30 cellular contexts compared by ENCODE assay signal in genomic region chr12:128537668-128538067, GRCh38.
"Had no signal": no experiment of that assay in that cellular context is flagged by ENCODE, and none has a peak within 500 bp of the region (broad histone marks: within the 10 kb centered on the region; RNA-seq: fewer than 3 reads in every experiment).

No MANE protein-coding gene starts in this region.

- H3K36me3 ChIP-seq: adrenal gland, ascending aorta, brain microvascular endothelial cell, breast epithelium, cardiac muscle cell had no signal

- H3K4me1 ChIP-seq: adrenal gland, ascending aorta, body of pancreas, breast epithelium had no signal

- H3K27me3 ChIP-seq: adrenal gland, ascending aorta, body of pancreas, brain microvascular endothelial cell, breast epithelium, cardiac muscle cell had no signal

- DNase-seq: activated effector memory CD4-positive, alpha-beta T cell treated with anti-CD3 and anti-CD28 coated beads, Interleukin-2, amount 50 U/mL, for 16 hours; activated effector memory CD4-positive, alpha-beta T cell treated with Interleukin-2 at 50 U/mL for 16 hours; activated gamma-delta T cell; activated gamma-delta T cell treated with Interleukin-2 at 50 U/mL for 16 hours; activated naive CD4-positive, alpha-beta T cell; activated naive CD4-positive, alpha-beta T cell treated with anti-CD3 and anti-CD28 coated beads for 36 hours; activated naive CD4-positive, alpha-beta T cell treated with anti-CD3 and anti-CD28 coated beads, Interleukin-2, amount 10 ng/mL, durations not matched to agents 7 days and 5 days; activated naive CD4-positive, alpha-beta T cell treated with anti-CD3 and anti-CD28 coated beads, Interleukin-2, amount 50 U/mL, for 16 hours; activated naive CD4-positive, alpha-beta T cell treated with Interleukin-2 at 50 U/mL for 16 hours; activated naive CD8-positive, alpha-beta T cell treated with anti-CD3 and anti-CD28 coated beads for 36 hours; activated naive CD8-positive, alpha-beta T cell treated with anti-CD3 and anti-CD28 coated beads, Interleukin-2, amount 10 ng/mL, durations not matched to agents 7 days and 5 days; activated naive CD8-positive, alpha-beta T cell treated with anti-CD3 and anti-CD28 coated beads, Interleukin-2, amount 50 U/mL, for 24 hours; activated T-cell treated with anti-CD3 and anti-CD28 coated beads, Interleukin-2, amount 50 U/mL, for 4 hours; activated T-cell treated with anti-CD3 and anti-CD28 coated beads, Interleukin-2, amount 50 U/mL, for 48 hours; activated T-cell treated with anti-CD3 and anti-CD28 coated beads, Interleukin-2, amount 50 U/mL, for 72 hours; adrenal gland; amniotic stem cell; amygdala; anterior cingulate cortex; aorta; body of pancreas; brain microvascular endothelial cell; caudate nucleus; central memory CD4-positive, alpha-beta T cell; cerebellar nuclear complex had no signal

- H3K27ac ChIP-seq: adrenal gland, ascending aorta, body of pancreas, brain microvascular endothelial cell, breast epithelium, cardiac muscle cell had no signal

- H3K9me3 ChIP-seq: adrenal gland, ascending aorta, body of pancreas had no signal

- FAIRE-seq: astrocyte, bronchial epithelial cell had no signal

- H3K4me3 ChIP-seq: adrenal gland, ascending aorta, body of pancreas, breast epithelium, cardiac muscle cell had no signal
